In genomic region chr11:17014321-17014773, GRCh38 we compare ENCODE assay signal across 8 cellular contexts. TPM values are rescaled to one million over a fixed set of nuclear protein-coding genes. Genes with fewer than 3 reads are reported as not detected.
DNase-seq lines count a peak whose midpoint lies in the region; ATAC-seq, FAIRE-seq and TF ChIP-seq lines count a peak whose summit lies in the region.

Gene PLEKHA7, minus strand, starts transcription at chr11:17014414. Its CDS starts 13 bp downstream, at chr11:17014401.

- no TSS peak for BruUV-seq in HepG2 (replicated peaks; lab: Mats Ljungman, UMichigan)

- TF ChIP-seq RAD21 in HepG2 (CRISPR knock-in tag; IDR thresholded peaks at IDR 0.05): peak; percentile 28; the same call in 1 of the 2 replicates

- no peaks in the 10 kb centered on the region for H3K9me3 ChIP-seq in MG63
- no peaks in the 10 kb centered on the region for H3K9me3 ChIP-seq in HepG2 (ENCODE audit: low read length)
- no peaks in the 10 kb centered on the region for H3K9me3 ChIP-seq in thoracic aorta

- H4K20me1 ChIP-seq in HepG2 (ENCODE audit: insufficient read depth, low read length): peaks cover 11% of the 10 kb centered on the region

- peaks cover 30% of the 10 kb centered on the region for H3K79me2 ChIP-seq in HepG2 (ENCODE audit: insufficient read depth, low read length)

- in situ Hi-C loops in HepG2 (cut with HindIII; ENCODE audit: extremely low pct_ligation_motif_present, low pct_unique_long_range_greater_than_20kb): no loop called here

- DNase-seq in GM10266 (ENCODE audit: extremely low spot score) (peak; percentile 60), MG63 (no peak), bronchial epithelial cell (ENCODE audit: low read depth) (no peak), HepG2 (ENCODE audit: low spot score) (peak; percentile 28), thoracic aorta (ENCODE audit: low spot score) (no peak), SW480 (ENCODE audit: low spot score) (no peak), retina (no peak)
- DNase-seq in stimulated activated CD8-positive, alpha-beta memory T cell treated with anti-CD3 and anti-CD28 coated beads, Interleukin-4, amount 100 ng/mL, for 48 hours: no peak

- H3K27me3 ChIP-seq in MG63: peaks cover 5% of the 10 kb centered on the region; the same call in 1 of the 2 replicates
- peaks cover 2% of the 10 kb centered on the region for H3K27me3 ChIP-seq in bronchial epithelial cell (ENCODE audit: control insufficient read depth, insufficient read depth, low read length)
- no peaks in the 10 kb centered on the region for H3K27me3 ChIP-seq in HepG2 (ENCODE audit: control insufficient read depth in 1 of 2, insufficient read depth in 2 of 2, low read length in 2 of 2)
- no peaks in the 10 kb centered on the region for H3K27me3 ChIP-seq in thoracic aorta (replicated peaks; ENCODE audit: insufficient read depth)

- intact Hi-C loops in HepG2 (cut with micrococcal nuclease; ENCODE audit: unreplicated experiment): loop anchor here (10.0 kb wide), 1 partner anchor 180 kb away; no protein-coding TSS in a partner anchor

- POLR2A ChIA-PET in HepG2 (lab: Yijun Ruan, JAX): interaction anchor here (0.6 to 4.3 kb wide), 8 partner anchors 10 to 89 kb away, joined by 3 to 35 read pairs (median 6); partner anchors contain the start of gene RPS13

- no peak for TF ChIP-seq CTCF in GM10266 (IDR thresholded peaks at IDR 0.05; ENCODE audit: control insufficient read depth, insufficient read depth, low read depth, missing control alignments)
- TF ChIP-seq CTCF in bronchial epithelial cell (IDR thresholded peaks at IDR 0.05; ENCODE audit: insufficient read depth, low read length, severe bottlenecking): no peak
- no peak for TF ChIP-seq CTCF in HepG2 (CRISPR knock-in tag; IDR thresholded peaks at IDR 0.05)
- TF ChIP-seq CTCF in thoracic aorta (IDR thresholded peaks at IDR 0.05): no peak

- H3K27ac ChIP-seq in HepG2 (ENCODE audit: extremely low read length, insufficient read depth, low read length): peak within 1 kb of the TSS; percentile 93
- H3K27ac ChIP-seq in thoracic aorta: peak within 1 kb of the TSS in 1 of 2 donors; percentile 38

- H3K4me3 ChIP-seq in MG63 (peak within 1 kb of the TSS; percentile 20; the same call in 1 of the 2 replicates), bronchial epithelial cell (ENCODE audit: low read depth, low read length) (peak within 1 kb of the TSS; percentile 53), HepG2 (replicated peaks in 1 of 3; ENCODE audit: insufficient read depth in 1 of 3, low read depth in 2 of 3, low read length in 3 of 3) (peak within 1 kb of the TSS; percentile 86 to 91 (median 91)), thoracic aorta (peak within 1 kb of the TSS; percentile 82)

- TF ChIP-seq EP300 in HepG2 (IDR thresholded peaks at IDR 0.05; ENCODE audit: low read depth in 2 of 2, low read length in 2 of 2) (no peak), HepG2 (CRISPR knock-in tag; IDR thresholded peaks at IDR 0.05; ENCODE audit: borderline replicate concordance) (no peak)

- peak within 1 kb of the TSS; percentile 90 for H2AFZ ChIP-seq in HepG2 (ENCODE audit: low read length)

- no peaks in the 10 kb centered on the region for H3K36me3 ChIP-seq in MG63
- H3K36me3 ChIP-seq in bronchial epithelial cell (ENCODE audit: control insufficient read depth, insufficient read depth, low read length): no peaks in the 10 kb centered on the region
- H3K36me3 ChIP-seq in HepG2 (replicated peaks in 1 of 2; ENCODE audit: control insufficient read depth in 1 of 2, insufficient read depth in 2 of 2, low read length in 2 of 2): no peaks in the 10 kb centered on the region
- H3K36me3 ChIP-seq in thoracic aorta: no peaks in the 10 kb centered on the region

- 0% methylated on average over 4 of the region's 68 CpGs for WGBS in HepG2 (ENCODE audit: low lambda C conversion rate)

- TF ChIP-seq POLR2A in HepG2 (IDR thresholded peaks at IDR 0.05; ENCODE audit: insufficient read depth in 1 of 2, low read depth in 2 of 2, low read length in 2 of 2): peak; percentile 50 to 64

- CTCF ChIA-PET in HepG2 (lab: Yijun Ruan, JAX; ENCODE audit: low intra/inter-chr PET ratio, low total read pairs): interaction anchor here (1.4 to 1.7 kb wide), 2 partner anchors 49 to 69 kb away, joined by 6 to 7 read pairs; no protein-coding TSS in a partner anchor

- H3K4me1 ChIP-seq in HepG2 (ENCODE audit: insufficient read depth, low read length): peaks cover 53% of the 10 kb centered on the region
- H3K4me1 ChIP-seq in thoracic aorta (ENCODE audit: control insufficient read depth in 1 of 2, low read depth in 2 of 2): peaks cover 0 to 7% of the 10 kb centered on the region in 2 donors

- ATAC-seq in HepG2 (peak; percentile 49), thoracic aorta (ENCODE audit: insufficient number of reproducible peaks, low FRiP score, low read depth) (no peak)

- H3K4me2 ChIP-seq in HepG2 (ENCODE audit: low read depth, low read length): peak within 1 kb of the TSS; percentile 100

- peak within 1 kb of the TSS; percentile 83 for H3K9ac ChIP-seq in HepG2 (ENCODE audit: insufficient read depth, low read depth, low read length)

- FAIRE-seq in bronchial epithelial cell (lab: Jason Lieb, UNC) (no peak), HepG2 (lab: Jason Lieb, UNC) (no peak)

TF ChIP-seq in HepG2, 621 proteins besides CTCF, POLR2A, EP300 and RAD21 (continues in another document):
- TF ChIP-seq YEATS4 (CRISPR knock-in tag; IDR thresholded peaks at IDR 0.05; ENCODE audit: borderline replicate concordance) (peak; percentile 50; the same call in 1 of the 2 replicates), HDAC1 (CRISPR knock-in tag; IDR thresholded peaks at IDR 0.05) (0 out of 2 replicates have a peak, but pooled peaks have one; percentile 3), RARA (CRISPR knock-in tag; IDR thresholded peaks at IDR 0.05) (0 out of 2 replicates have a peak, but pooled peaks have one; percentile 15), HES4 (CRISPR knock-in tag; IDR thresholded peaks at IDR 0.05; ENCODE audit: borderline replicate concordance) (0 out of 2 replicates have a peak, but pooled peaks have one; percentile 37), JUND (CRISPR knock-in tag; IDR thresholded peaks at IDR 0.05) (no peak), ZFY (CRISPR knock-in tag; IDR thresholded peaks at IDR 0.05) (peak; percentile 51)
- TF ChIP-seq, protein P1, sequence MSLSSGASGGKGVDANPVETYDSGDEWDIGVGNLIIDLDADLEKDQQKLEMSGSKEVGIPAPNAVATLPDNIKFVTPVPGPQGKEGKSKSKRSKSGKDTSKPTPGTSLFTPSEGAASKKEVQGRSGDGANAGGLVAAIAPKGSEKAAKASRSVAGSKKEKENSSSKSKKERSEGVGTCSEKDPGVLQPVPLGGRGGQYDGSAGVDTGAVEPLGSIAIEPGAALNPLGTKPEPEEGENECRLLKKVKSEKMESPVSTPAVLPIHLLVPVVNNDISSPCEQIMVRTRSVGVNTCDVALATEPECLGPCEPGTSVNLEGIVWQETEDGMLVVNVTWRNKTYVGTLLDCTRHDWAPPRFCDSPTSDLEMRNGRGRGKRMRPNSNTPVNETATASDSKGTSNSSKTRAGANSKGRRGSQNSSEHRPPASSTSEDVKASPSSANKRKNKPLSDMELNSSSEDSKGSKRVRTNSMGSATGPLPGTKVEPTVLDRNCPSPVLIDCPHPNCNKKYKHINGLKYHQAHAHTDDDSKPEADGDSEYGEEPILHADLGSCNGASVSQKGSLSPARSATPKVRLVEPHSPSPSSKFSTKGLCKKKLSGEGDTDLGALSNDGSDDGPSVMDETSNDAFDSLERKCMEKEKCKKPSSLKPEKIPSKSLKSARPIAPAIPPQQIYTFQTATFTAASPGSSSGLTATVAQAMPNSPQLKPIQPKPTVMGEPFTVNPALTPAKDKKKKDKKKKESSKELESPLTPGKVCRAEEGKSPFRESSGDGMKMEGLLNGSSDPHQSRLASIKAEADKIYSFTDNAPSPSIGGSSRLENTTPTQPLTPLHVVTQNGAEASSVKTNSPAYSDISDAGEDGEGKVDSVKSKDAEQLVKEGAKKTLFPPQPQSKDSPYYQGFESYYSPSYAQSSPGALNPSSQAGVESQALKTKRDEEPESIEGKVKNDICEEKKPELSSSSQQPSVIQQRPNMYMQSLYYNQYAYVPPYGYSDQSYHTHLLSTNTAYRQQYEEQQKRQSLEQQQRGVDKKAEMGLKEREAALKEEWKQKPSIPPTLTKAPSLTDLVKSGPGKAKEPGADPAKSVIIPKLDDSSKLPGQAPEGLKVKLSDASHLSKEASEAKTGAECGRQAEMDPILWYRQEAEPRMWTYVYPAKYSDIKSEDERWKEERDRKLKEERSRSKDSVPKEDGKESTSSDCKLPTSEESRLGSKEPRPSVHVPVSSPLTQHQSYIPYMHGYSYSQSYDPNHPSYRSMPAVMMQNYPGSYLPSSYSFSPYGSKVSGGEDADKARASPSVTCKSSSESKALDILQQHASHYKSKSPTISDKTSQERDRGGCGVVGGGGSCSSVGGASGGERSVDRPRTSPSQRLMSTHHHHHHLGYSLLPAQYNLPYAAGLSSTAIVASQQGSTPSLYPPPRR (CRISPR knock-in tag; IDR thresholded peaks at IDR 0.05; ENCODE audit: borderline replicate concordance): no peak

RNA-seq across cellular contexts. Expression of gene PLEKHA7, which starts in this region (rescaled TPM):
- not detected in 2 replicates for total RNA-seq in MG63 (2014; rRNA removed; shearing (Covaris generic); ENCODE audit: low replicate concordance)
- total RNA-seq in bronchial epithelial cell: 2.4 and 6.4 TPM in 2 replicates
- 13.1 and 17.5 TPM in 2 replicates for total RNA-seq in HepG2 (2016; rRNA removed; fragmentation: Illumina TruSeq; extraction: Trizol)
- total RNA-seq in HepG2 (2016; cell fraction: cytosol; rRNA removed; fragmentation: Illumina TruSeq; extraction: Trizol; ENCODE audit: low read depth): 6.3 and 10.6 TPM in 2 replicates
- total RNA-seq in HepG2 (2016; cell fraction: insoluble cytoplasmic fraction; rRNA removed; fragmentation: Illumina TruSeq; extraction: Trizol): 11.5 and 15.9 TPM in 2 replicates
- total RNA-seq in HepG2 (2016; cell fraction: membrane; rRNA removed; fragmentation: Illumina TruSeq; extraction: Trizol): 7.6 and 8.4 TPM in 2 replicates
- 24.7 and 31.2 TPM in 2 replicates for total RNA-seq in HepG2 (2016; cell fraction: nucleus; rRNA removed; fragmentation: Illumina TruSeq; extraction: Trizol)
- polyA plus RNA-seq in HepG2 (2011; rRNA removed): 17.7 and 18.7 TPM in 2 replicates
- 7.6 and 8.0 TPM in 2 replicates for polyA plus RNA-seq in HepG2 (2011; cell fraction: cytosol; rRNA removed)
- polyA plus RNA-seq in HepG2 (2011; cell fraction: nucleus; rRNA removed): 54.1 and 60.4 TPM in 2 replicates
- polyA plus RNA-seq in HepG2 (2012): 13.6 and 13.9 TPM in 2 replicates
- 1.1 and 1.4 TPM in 2 replicates for polyA plus RNA-seq in HepG2 (2016; cell fraction: cytosol; fragmentation: Illumina TruSeq; extraction: Trizol; ENCODE audit: low read depth)
- polyA plus RNA-seq in HepG2 (2016; cell fraction: insoluble cytoplasmic fraction; fragmentation: Illumina TruSeq; extraction: Trizol; ENCODE audit: low read depth): 15.2 and 18.7 TPM in 2 replicates
- 3.2 and 3.9 TPM in 2 replicates for polyA plus RNA-seq in HepG2 (2016; cell fraction: membrane; fragmentation: Illumina TruSeq; extraction: Trizol; ENCODE audit: low read depth)
- 54.7 and 64.0 TPM in 2 replicates for polyA plus RNA-seq in HepG2 (2016; cell fraction: nucleus; fragmentation: Illumina TruSeq; extraction: Trizol; ENCODE audit: insufficient read depth, low read depth)
- polyA minus RNA-seq in HepG2 (2011; rRNA and poly(A)+ RNA removed; ENCODE audit: low replicate concordance): 7.3 and 14.7 TPM in 2 replicates
- 3.6 and 7.4 TPM in 2 replicates for polyA minus RNA-seq in HepG2 (2011; cell fraction: cytosol; rRNA and poly(A)+ RNA removed)
- polyA minus RNA-seq in HepG2 (2011; cell fraction: nucleus; rRNA and poly(A)+ RNA removed): 35.8 and 42.5 TPM in 2 replicates
- 10 to 100 TPM; 10.8 to 17.6 TPM for total RNA-seq in thoracic aorta

Comparison
In these comparisons a context has a peak if more than half of its experiments do, and no peak if none do; other contexts are left out.
1. DNase-seq: peak in GM10266 (single experiment) and HepG2 (single experiment); none in MG63 (single experiment), bronchial epithelial cell (single experiment), thoracic aorta (single experiment), SW480 (single experiment), retina (single experiment) and stimulated activated CD8-positive, alpha-beta memory T cell treated with anti-CD3 and anti-CD28 coated beads, Interleukin-4, amount 100 ng/mL, for 48 hours (single experiment).
2. H3K4me3 ChIP-seq: peak in every context shown above with its lines; median percentile 91 in HepG2; 82 in thoracic aorta; 53 in bronchial epithelial cell; 20 in MG63.